In genomic region chrX:89871662-89872061, GRCh38 we compare ENCODE assay signal across 10 cellular contexts. TPM values are rescaled to one million over a fixed set of nuclear protein-coding genes. Genes with fewer than 3 reads are reported as not detected.
DNase-seq lines count a peak whose midpoint lies in the region; ATAC-seq and TF ChIP-seq lines count a peak whose summit lies in the region.
"Not testable (repeated sequence)": the region's sequence is repeated elsewhere in the genome, so short reads cannot be mapped to it uniquely, and the experiment has no call there.
"Had no signal": no experiment of that assay in that cellular context is flagged by ENCODE, and none has a peak within 500 bp of the region (broad histone marks: within the 10 kb centered on the region; RNA-seq: fewer than 3 reads in every experiment).

No MANE protein-coding gene starts in this region.

- H3K9me2 ChIP-seq in neural cell (ENCODE audit: insufficient read depth, low read length) = not testable (repeated sequence)

- intact Hi-C loops in CD4-positive, alpha-beta memory T cell (cut with micrococcal nuclease); activated CD8-positive, alpha-beta T cell treated with anti-CD3 and anti-CD28 coated beads for 36 hours (cut with micrococcal nuclease): not testable (repeated sequence)

- POLR2A ChIA-PET in CD4-positive, alpha-beta memory T cell (lab: Charles Lee; ENCODE audit: partially characterized antibody); activated CD8-positive, alpha-beta T cell treated with anti-CD3 and anti-CD28 coated beads for 36 hours (lab: Charles Lee): not testable (repeated sequence)

- not testable (repeated sequence) for H3K4me3 ChIP-seq in CD4-positive, alpha-beta memory T cell (ENCODE audit: low read length in 2 of 2); fibroblast of the aortic adventitia (ENCODE audit: low read depth, low read length); neural cell (ENCODE audit: low read length)

- H2AFZ ChIP-seq in neural cell (ENCODE audit: low read depth, low read length) = not testable (repeated sequence)

- not testable (repeated sequence) for TF ChIP-seq RAD21 in neural cell (conservative IDR thresholded peaks at IDR 0.05)

- ATAC-seq in GM18873 (IDR thresholded peaks at IDR 0.05; ENCODE audit: low FRiP score, unreplicated experiment) (peak; percentile 53), HG02840 (IDR thresholded peaks at IDR 0.05; ENCODE audit: low FRiP score, unreplicated experiment) (peak; percentile 74)
- ATAC-seq in activated CD8-positive, alpha-beta T cell treated with anti-CD3 and anti-CD28 coated beads for 36 hours = not testable (repeated sequence)

- not testable (repeated sequence) for H3K27me3 ChIP-seq in CD4-positive, alpha-beta memory T cell (ENCODE audit: insufficient read depth, low read length); neural cell (ENCODE audit: insufficient read depth, low read depth, low read length)

- H3K4me2 ChIP-seq in neural cell (ENCODE audit: low read length) = not testable (repeated sequence)

- not testable (repeated sequence) for H3K4me3 Mint-ChIP-seq in CD4-positive, alpha-beta memory T cell; activated CD8-positive, alpha-beta T cell treated with anti-CD3 and anti-CD28 coated beads for 36 hours

- not testable (repeated sequence) for H3K9me3 Mint-ChIP-seq in CD4-positive, alpha-beta memory T cell; activated CD8-positive, alpha-beta T cell treated with anti-CD3 and anti-CD28 coated beads for 36 hours

- not testable (repeated sequence) for H3F3A ChIP-seq in neural cell (ENCODE audit: insufficient read depth, low read length, poor library complexity, severe bottlenecking)

- not testable (repeated sequence) for H3K27me3 Mint-ChIP-seq in CD4-positive, alpha-beta memory T cell; activated CD8-positive, alpha-beta T cell treated with anti-CD3 and anti-CD28 coated beads for 36 hours

- not testable (repeated sequence) for H3K79me2 ChIP-seq in neural cell (replicated peaks; ENCODE audit: insufficient read depth, low read length)

- CTCF ChIA-PET in CD4-positive, alpha-beta memory T cell (lab: Charles Lee; ENCODE audit: partially characterized antibody); activated CD8-positive, alpha-beta T cell treated with anti-CD3 and anti-CD28 coated beads for 36 hours (lab: Charles Lee): not testable (repeated sequence)

- H3K9ac ChIP-seq in neural cell (ENCODE audit: low read length) = not testable (repeated sequence)

- not testable (repeated sequence) for H3K36me3 Mint-ChIP-seq in CD4-positive, alpha-beta memory T cell; activated CD8-positive, alpha-beta T cell treated with anti-CD3 and anti-CD28 coated beads for 36 hours (ENCODE audit: low read depth)

- not testable (repeated sequence) for TF ChIP-seq CTCF in activated CD8-positive, alpha-beta T cell treated with anti-CD3 and anti-CD28 coated beads for 36 hours (IDR thresholded peaks at IDR 0.05)
- TF ChIP-seq CTCF in fibroblast of the aortic adventitia (IDR thresholded peaks at IDR 0.05; ENCODE audit: insufficient read depth, low read length) = peak; percentile 44
- peak; percentile 56 for TF ChIP-seq CTCF in neural cell (IDR thresholded peaks at IDR 0.05; ENCODE audit: poor library complexity, severe bottlenecking)

- not testable (repeated sequence) for H3K4me1 Mint-ChIP-seq in CD4-positive, alpha-beta memory T cell; activated CD8-positive, alpha-beta T cell treated with anti-CD3 and anti-CD28 coated beads for 36 hours (ENCODE audit: low read depth)

- H4K20me1 ChIP-seq in neural cell (ENCODE audit: insufficient read depth) = not testable (repeated sequence)

- peak in 4 of 5 donors; percentile 41 to 45 (median 44) for DNase-seq in CD4-positive, alpha-beta memory T cell
- DNase-seq in LoVo (ENCODE audit: low spot score) (peak; percentile 0), NOMO-1 (lab: John Stamatoyannopoulos, UW; ENCODE audit: unreplicated experiment in 2 of 2) (peak; percentile 7 to 9), fibroblast of the aortic adventitia (ENCODE audit: low read depth) (peak; percentile 2)
- peak; percentile 5 for DNase-seq in activated CD8-positive, alpha-beta T cell treated with anti-CD3 and anti-CD28 coated beads for 36 hours

- H3K9me3 ChIP-seq in CD4-positive, alpha-beta memory T cell (ENCODE audit: control insufficient read depth in 1 of 2, low read length in 2 of 2); neural cell (ENCODE audit: low read length): not testable (repeated sequence)

- not testable (repeated sequence) for H3K36me3 ChIP-seq in CD4-positive, alpha-beta memory T cell (ENCODE audit: insufficient read depth, low read length); neural cell (ENCODE audit: insufficient read depth, low read length)

- H3K27ac ChIP-seq in CD4-positive, alpha-beta memory T cell (ENCODE audit: low read depth, low read length); neural cell (ENCODE audit: low read length): not testable (repeated sequence)

- not testable (repeated sequence) for H3K27ac Mint-ChIP-seq in CD4-positive, alpha-beta memory T cell; activated CD8-positive, alpha-beta T cell treated with anti-CD3 and anti-CD28 coated beads for 36 hours

- not testable (repeated sequence) for H3K4me1 ChIP-seq in CD4-positive, alpha-beta memory T cell (ENCODE audit: insufficient read depth, low read length)

- TF ChIP-seq EP300 in neural cell (conservative IDR thresholded peaks at IDR 0.05; ENCODE audit: poor library complexity, severe bottlenecking) = not testable (repeated sequence)

TF ChIP-seq in neural cell, 6 proteins besides CTCF, POLR2A, EP300 and RAD21:
- TF ChIP-seq SMC3 (conservative IDR thresholded peaks at IDR 0.05; ENCODE audit: poor library complexity) = peak; percentile 59

RNA-seq across cellular contexts. Expression of gene TGIF2LX, which starts 50.0 kb away (rescaled TPM):
- total RNA-seq in CD4-positive, alpha-beta memory T cell = not detected
- polyA plus RNA-seq in CD4-positive, alpha-beta memory T cell = not detected
- total RNA-seq in activated CD8-positive, alpha-beta T cell treated with anti-CD3 and anti-CD28 coated beads for 36 hours = not detected
- total RNA-seq in fibroblast of the aortic adventitia (ENCODE audit: low replicate concordance) = not detected in 2 replicates
- not detected in 2 replicates for polyA plus RNA-seq in neural cell
- not detected in 2 replicates for polyA minus RNA-seq in neural cell
- total RNA-seq: activated CD8-positive, alpha-beta memory T cell treated with anti-CD3 and anti-CD28 coated beads for 36 hours; esophagus mucosa had no signal
